15 cellular contexts compared by ENCODE assay signal in the genomic region with DNA sequence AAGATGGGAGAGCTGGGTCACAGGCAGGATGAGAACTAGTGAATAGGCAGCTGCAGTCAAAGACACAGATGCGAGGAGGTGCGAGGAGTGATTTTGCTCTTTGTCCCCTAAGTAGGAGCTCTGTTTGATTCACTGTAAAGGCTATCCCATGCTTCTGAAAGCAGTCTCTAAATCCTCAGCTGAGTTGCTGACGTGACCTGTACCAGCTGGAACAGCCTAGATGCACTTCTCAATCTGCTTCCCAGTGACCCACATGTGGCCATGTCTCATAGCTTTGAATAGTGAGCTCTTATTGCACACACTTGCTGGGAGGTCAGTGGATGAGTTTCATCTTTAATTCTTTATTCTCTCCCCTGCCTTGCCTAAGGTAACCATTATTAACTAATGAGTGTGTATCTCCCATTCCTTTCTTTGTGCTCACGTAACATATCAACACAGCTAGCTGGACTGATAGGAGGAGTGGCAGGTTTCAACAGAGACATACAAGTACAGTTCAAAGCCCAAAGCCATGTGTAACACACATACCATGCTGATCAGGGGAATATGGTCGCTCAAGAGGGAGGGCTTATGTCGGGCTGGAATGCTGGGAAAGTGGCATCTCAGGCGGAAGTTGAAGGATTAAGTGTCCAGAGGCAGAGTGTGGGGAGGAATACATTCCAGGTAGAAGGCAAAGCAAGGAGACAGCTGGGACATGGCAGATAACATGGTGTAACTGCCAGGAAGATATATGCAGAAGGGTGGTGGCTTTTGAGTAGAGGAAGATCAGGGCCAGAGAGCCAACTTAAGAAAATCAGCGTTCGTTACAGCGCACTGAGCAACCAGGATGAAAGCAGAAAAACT. TPM values are rescaled to one million over a fixed set of nuclear protein-coding genes. Genes with fewer than 3 reads are reported as not detected.
DNase-seq lines count a peak whose midpoint lies in the region; ATAC-seq, FAIRE-seq and TF ChIP-seq lines count a peak whose summit lies in the region.
"Had no signal": no experiment of that assay in that cellular context is flagged by ENCODE, and none has a peak within 500 bp of the region (broad histone marks: within the 10 kb centered on the region; RNA-seq: fewer than 3 reads in every experiment).

No MANE protein-coding gene starts in this region.

- TF ChIP-seq CTCF in GM23338 (conservative IDR thresholded peaks at IDR 0.05; ENCODE audit: low read depth in 2 of 2) (no peak), K562 (IDR thresholded peaks at IDR 0.05 in 2 of 3, conservative IDR thresholded peaks at IDR 0.05 in 1 of 3; ENCODE audit: insufficient read depth in 2 of 3, low read depth in 1 of 3, low read length in 3 of 3) (no peak)

- intact Hi-C loops in K562 (cut with micrococcal nuclease): no loop called here

- peak; percentile 89 for FAIRE-seq in K562 (lab: Jason Lieb, UNC)
- FAIRE-seq: endometrium had no signal

- peaks cover 3% of the 10 kb centered on the region; the same call in 2 of the 3 replicates for H3K4me1 Mint-ChIP-seq in GM23338

- H3K9me3 ChIP-seq in BLaER1 (no peaks in the 10 kb centered on the region), K562 (replicated peaks; ENCODE audit: control insufficient read depth, insufficient read depth, low read depth, low read length) (no peaks in the 10 kb centered on the region), mesodermal cell (ENCODE audit: control insufficient read depth, low read length) (no peaks in the 10 kb centered on the region)
- H3K9me3 ChIP-seq: adrenal gland, mucosa of descending colon had no signal

- 0 out of 2 replicates have a peak, but pooled peaks have one; percentile 34 for TF ChIP-seq POLR2A in K562 (conservative IDR thresholded peaks at IDR 0.05)

- peak overlapping the region; percentile 96 for H3K4me2 ChIP-seq in BLaER1
- H3K4me2 ChIP-seq in GM23338: peak overlapping the region; percentile 76
- peak overlapping the region; percentile 87 for H3K4me2 ChIP-seq in K562 (ENCODE audit: insufficient read depth, low read length)

- H3K36me3 ChIP-seq in BLaER1 (peaks cover 23% of the 10 kb centered on the region), GM23338 (ENCODE audit: insufficient read depth) (peaks cover 4% of the 10 kb centered on the region), K562 (ENCODE audit: control insufficient read depth, insufficient read depth, low read length) (no peaks in the 10 kb centered on the region; the same call in 2 of the 3 replicates), mesodermal cell (ENCODE audit: control insufficient read depth, insufficient read depth, low read length) (peaks cover 5% of the 10 kb centered on the region)
- H3K36me3 ChIP-seq: adrenal gland had no signal

- peak overlapping the region; percentile 31; the same call in 1 of the 3 replicates for H3K4me3 Mint-ChIP-seq in GM23338

- in situ Hi-C loops in K562 (cut with MboI): no loop called here

- TF ChIP-seq RAD21 in K562 (CRISPR knock-in tag; conservative IDR thresholded peaks at IDR 0.05 in 1 of 2, IDR thresholded peaks at IDR 0.05 in 1 of 2): no peak

- H3K27me3 ChIP-seq in BLaER1 (no peaks in the 10 kb centered on the region), GM23338 (ENCODE audit: insufficient read depth) (no peaks in the 10 kb centered on the region), K562 (ENCODE audit: control insufficient read depth in 2 of 2, insufficient read depth in 2 of 2, low read length in 2 of 2) (no peaks in the 10 kb centered on the region)
- H3K27me3 ChIP-seq: adrenal gland had no signal

- peak overlapping the region; percentile 33 for H3K4me3 ChIP-seq in BLaER1
- H3K4me3 ChIP-seq in GM23338: peak overlapping the region; percentile 58; the same call in 1 of the 2 replicates
- peak overlapping the region; percentile 17 for H3K4me3 ChIP-seq in K562
- H3K4me3 ChIP-seq in mesodermal cell (ENCODE audit: extremely low read depth, insufficient read depth, low read length, poor library complexity, severe bottlenecking): no peak overlapping the region
- H3K4me3 ChIP-seq: mucosa of descending colon, skin epidermis had no signal

- no peaks in the 10 kb centered on the region for H4K20me1 ChIP-seq in BLaER1
- peaks cover 6% of the 10 kb centered on the region; the same call in 1 of the 2 replicates for H4K20me1 ChIP-seq in GM23338 (replicated peaks; ENCODE audit: insufficient read depth)
- H4K20me1 ChIP-seq in K562 (replicated peaks; ENCODE audit: control insufficient read depth, insufficient read depth, low read length): no peaks in the 10 kb centered on the region

- POLR2A ChIA-PET in K562 (lab: Yijun Ruan, JAX): interaction anchor here (0.6 to 4.9 kb wide), 5 partner anchors 9 to 149 kb away, joined by 3 to 46 read pairs (median 4); no protein-coding TSS in a partner anchor

- H3K27ac Mint-ChIP-seq in GM23338: no peak overlapping the region; the same call in 1 of the 2 replicates

- H3K27ac ChIP-seq in BLaER1 (peak overlapping the region; percentile 84), GM23338 (ENCODE audit: low read depth) (peak overlapping the region; percentile 98), K562 (ENCODE audit: extremely low read depth, low read depth, low read length) (peak overlapping the region; percentile 73), mesodermal cell (ENCODE audit: low read depth, low read length, severe bottlenecking) (peak overlapping the region; percentile 83)

- ATAC-seq in GM23338: no peak
- ATAC-seq in K562: peak; percentile 57
- no peak for ATAC-seq in HG03095 (IDR thresholded peaks at IDR 0.05; ENCODE audit: unreplicated experiment)
- ATAC-seq in GM21786 (IDR thresholded peaks at IDR 0.05; ENCODE audit: unreplicated experiment): no peak
- ATAC-seq: mucosa of descending colon had no signal

- H2AFZ ChIP-seq in GM23338: no peak overlapping the region
- H2AFZ ChIP-seq in K562 (ENCODE audit: low read depth, low read length): peak overlapping the region; percentile 86

- no peaks in the 10 kb centered on the region for H3K9me2 ChIP-seq in GM23338 (ENCODE audit: insufficient read depth)

- 17% methylated on average over 10 of the region's 10 CpGs for WGBS in K562 (ENCODE audit: insufficient coverage, low coverage, missing lambda C conversion rate)
- 88 to 91% methylated on average over 5 to 9 of the region's 10 CpGs for WGBS in mesodermal cell (ENCODE audit: insufficient coverage in 2 of 2), 2 experiments

- H3K9me3 Mint-ChIP-seq in GM23338: no peaks in the 10 kb centered on the region

- H3K79me2 ChIP-seq in GM23338 (replicated peaks; ENCODE audit: insufficient read depth): peaks cover 84% of the 10 kb centered on the region
- H3K79me2 ChIP-seq in K562 (ENCODE audit: control insufficient read depth, insufficient read depth, low read length): peaks cover 36% of the 10 kb centered on the region; the same call in 2 of the 3 replicates

- peak overlapping the region; percentile 76 for H3K9ac ChIP-seq in BLaER1
- peak overlapping the region; percentile 33 to 68; a peak in 3 of 4 replicates for H3K9ac ChIP-seq in K562 (ENCODE audit: insufficient read depth in 1 of 2, low read depth in 2 of 2, low read length in 2 of 2)

- peak; percentile 12; the same call in 1 of the 2 replicates for TF ChIP-seq EP300 in K562 (IDR thresholded peaks at IDR 0.05; ENCODE audit: low read length)

- peaks cover 5% of the 10 kb centered on the region for H3K27me3 Mint-ChIP-seq in GM23338 (ENCODE audit: insufficient read depth, low read depth, poor library complexity)

- H3K36me3 Mint-ChIP-seq in GM23338 (ENCODE audit: low read depth): no peaks in the 10 kb centered on the region

- peaks cover 19% of the 10 kb centered on the region for H3F3A ChIP-seq in GM23338 (replicated peaks; ENCODE audit: low read depth)

- H3K4me1 ChIP-seq in BLaER1 (peaks cover 73% of the 10 kb centered on the region), GM23338 (ENCODE audit: insufficient read depth) (peaks cover 36% of the 10 kb centered on the region), K562 (replicated peaks in 1 of 2; ENCODE audit: control insufficient read depth in 2 of 2, insufficient read depth in 2 of 2, low read length in 2 of 2) (peaks cover 33 to 41% of the 10 kb centered on the region in 2 experiments), mesodermal cell (ENCODE audit: control insufficient read depth, insufficient read depth, low read length, poor library complexity, severe bottlenecking) (peaks cover 35% of the 10 kb centered on the region)

- H3K9me1 ChIP-seq in K562 (ENCODE audit: control insufficient read depth, insufficient read depth, low read length): no peaks in the 10 kb centered on the region

- peak; percentile 40 for DNase-seq in GM23338 (ENCODE audit: low spot score)
- DNase-seq in K562 (ENCODE audit: extremely low read depth in 1 of 4, low spot score in 3 of 4): peak in 1 of 4 experiments; percentile 54
- DNase-seq in D341Med (ENCODE audit: low spot score): no peak
- DNase-seq in HuH-7.5 (ENCODE audit: low spot score): no peak
- DNase-seq: activated CD4-positive, alpha-beta T cell treated with anti-CD3 and anti-CD28 coated beads, Interleukin-2, amount 50 U/mL, for 4 hours; adrenal gland; hippocampal formation; mucosa of descending colon; NCI-H774 had no signal

- no TSS peak for BruUV-seq in K562 (replicated peaks; lab: Mats Ljungman, UMichigan)

- CTCF ChIA-PET in K562 (lab: Yijun Ruan, JAX; ENCODE audit: low intra/inter-chr PET ratio): no interaction called here

TF ChIP-seq in GM23338, 12 proteins besides CTCF, POLR2A, EP300 and RAD21 (continues in another document):
- TF ChIP-seq POLR2AphosphoS5 (IDR thresholded peaks at IDR 0.05; ENCODE audit: low read depth): no peak

RNA-seq across cellular contexts. Expression of gene YY1, which starts 15.4 kb away (rescaled TPM):
- 79.5 and 88.2 TPM in 2 replicates for total RNA-seq in GM23338 (2014; rRNA removed; shearing (Covaris generic))
- 126 and 128 TPM in 2 replicates for polyA plus RNA-seq in GM23338 (2016; fragmentation: Nextera tagmentation; extraction: Ambion mirVana)
- 30.4 and 53.6 TPM in 2 replicates for total RNA-seq in K562 (2011; cell fraction: chromatin; rRNA removed; ENCODE audit: low replicate concordance)
- total RNA-seq in K562 (2011; cell fraction: nucleolus; rRNA removed): 21.0 and 21.6 TPM in 2 replicates
- total RNA-seq in K562 (2011; cell fraction: nucleoplasm; rRNA removed): 32.7 and 52.1 TPM in 2 replicates
- total RNA-seq in K562 (2014; rRNA removed): 45.3 and 46.7 TPM in 2 replicates
- 70.8 and 81.3 TPM in 2 replicates for total RNA-seq in K562 (2014; rRNA removed; fragmentation: Illumina TruSeq; extraction: Trizol)
- total RNA-seq in K562 (2015; rRNA removed; fragmentation: Illumina TruSeq; extraction: Trizol): 44.3 and 53.0 TPM in 2 replicates
- 74.2 and 76.9 TPM in 2 replicates for total RNA-seq in K562 (2021)
- 35.4 and 55.0 TPM in 2 replicates for polyA plus RNA-seq in K562 (2011; rRNA removed)
- polyA plus RNA-seq in K562 (2011; cell fraction: cytosol; rRNA removed): 16.4 TPM in 2 replicates
- polyA plus RNA-seq in K562 (2011; cell fraction: nucleus; rRNA removed): 22.7 and 24.9 TPM in 2 replicates
- 44.5 and 48.2 TPM in 2 replicates for polyA plus RNA-seq in K562 (2012)
- 43.9 and 46.5 TPM in 2 replicates for polyA plus RNA-seq in K562 (2014; fragmentation: Illumina TruSeq; extraction: Trizol)
- polyA plus RNA-seq in K562 (2014; fragmentation: Nextera tagmentation; extraction: Ambion mirVana): 10 to 100 TPM; 20.8 to 21.0 TPM
- polyA plus RNA-seq in K562 (2014; rRNA removed): 28.8 and 29.0 TPM in 2 replicates
- polyA minus RNA-seq in K562 (2011; rRNA and poly(A)+ RNA removed): 33.4 and 50.0 TPM in 2 replicates
- polyA minus RNA-seq in K562 (2011; cell fraction: cytosol; rRNA and poly(A)+ RNA removed): 21.0 and 27.0 TPM in 2 replicates
- polyA minus RNA-seq in K562 (2011; cell fraction: nucleus; rRNA and poly(A)+ RNA removed): 11.6 and 19.1 TPM in 2 replicates
- 76.3 TPM for polyA plus RNA-seq in mesodermal cell (2013, experiment 1 of 2)
- 79.0 TPM for polyA plus RNA-seq in mesodermal cell (2013, experiment 2 of 2)
